ENCODE assay signal across 8 cellular contexts in genomic region chr4:44927361-44928061, GRCh38.
DNase-seq lines count a peak whose midpoint lies in the region; ATAC-seq, FAIRE-seq and TF ChIP-seq lines count a peak whose summit lies in the region.

No MANE protein-coding gene starts in this region.

- no peak overlapping the region for H2AFZ ChIP-seq in Loucy (ENCODE audit: low read length)
- H2AFZ ChIP-seq in HepG2 (ENCODE audit: low read length) = no peak overlapping the region

- no peaks in the 10 kb centered on the region for H3K9me3 ChIP-seq in heart left ventricle
- no peaks in the 10 kb centered on the region for H3K9me3 ChIP-seq in right atrium auricular region
- no peaks in the 10 kb centered on the region for H3K9me3 ChIP-seq in Loucy (ENCODE audit: insufficient read depth, low read depth, low read length)
- H3K9me3 ChIP-seq in HepG2 (ENCODE audit: low read length) = no peaks in the 10 kb centered on the region

- H3K9ac ChIP-seq in Loucy (ENCODE audit: low read depth, low read length, poor library complexity, severe bottlenecking) (no peak overlapping the region), HepG2 (ENCODE audit: insufficient read depth, low read depth, low read length) (no peak overlapping the region)

- FAIRE-seq in HepG2 (lab: Jason Lieb, UNC) = no peak

- ATAC-seq in heart left ventricle (no peak), HepG2 (peak; percentile 57; the same call in 2 of the 3 replicates)

- CTCF ChIA-PET in HepG2 (lab: Yijun Ruan, JAX; ENCODE audit: low intra/inter-chr PET ratio, low total read pairs) = interaction anchor here (0.6 to 1.3 kb wide), 2 partner anchors 514 to 1343 kb away, joined by 3 to 5 read pairs; no protein-coding TSS in a partner anchor

- H3K36me3 ChIP-seq in heart left ventricle (no peaks in the 10 kb centered on the region), right atrium auricular region (no peaks in the 10 kb centered on the region), Loucy (ENCODE audit: insufficient read depth, low read length) (no peaks in the 10 kb centered on the region), HepG2 (replicated peaks in 1 of 2; ENCODE audit: control insufficient read depth in 1 of 2, insufficient read depth in 2 of 2, low read length in 2 of 2) (no peaks in the 10 kb centered on the region)

- H3K79me2 ChIP-seq in Loucy (ENCODE audit: insufficient read depth, low read length) (no peaks in the 10 kb centered on the region), HepG2 (ENCODE audit: insufficient read depth, low read length) (no peaks in the 10 kb centered on the region)

- no peaks in the 10 kb centered on the region for H3F3A ChIP-seq in Loucy (ENCODE audit: low read depth)

- no peak overlapping the region for H3K27ac ChIP-seq in heart left ventricle
- no peak overlapping the region for H3K27ac ChIP-seq in right atrium auricular region
- peak overlapping the region; percentile 39; the same call in 1 of the 2 replicates for H3K27ac ChIP-seq in VCaP
- no peak overlapping the region for H3K27ac ChIP-seq in HepG2 (ENCODE audit: extremely low read length, insufficient read depth, low read length)

- BruUV-seq in HepG2 (replicated peaks; lab: Mats Ljungman, UMichigan) = no TSS peak

- H3K4me1 ChIP-seq in heart left ventricle = peaks cover 0 to 17% (median 0%) of the 10 kb centered on the region in 12 donors
- no peaks in the 10 kb centered on the region for H3K4me1 ChIP-seq in right atrium auricular region
- H3K4me1 ChIP-seq in Loucy (ENCODE audit: insufficient read depth, low read length, poor library complexity, severe bottlenecking) = no peaks in the 10 kb centered on the region
- no peaks in the 10 kb centered on the region for H3K4me1 ChIP-seq in HepG2 (ENCODE audit: insufficient read depth, low read length)

- H3K4me3 ChIP-seq in heart left ventricle = no peak overlapping the region
- H3K4me3 ChIP-seq in right atrium auricular region = no peak overlapping the region
- no peak overlapping the region for H3K4me3 ChIP-seq in Loucy (ENCODE audit: low read length, poor library complexity, severe bottlenecking)
- H3K4me3 ChIP-seq in HepG2 (replicated peaks in 1 of 3; ENCODE audit: insufficient read depth in 1 of 3, low read depth in 2 of 3, low read length in 3 of 3) = no peak overlapping the region

- no peaks in the 10 kb centered on the region for H4K20me1 ChIP-seq in Loucy (ENCODE audit: insufficient read depth, low read length, poor library complexity, severe bottlenecking)
- no peaks in the 10 kb centered on the region for H4K20me1 ChIP-seq in HepG2 (ENCODE audit: insufficient read depth, low read length)

- H3K27me3 ChIP-seq in heart left ventricle (no peaks in the 10 kb centered on the region), right atrium auricular region (no peaks in the 10 kb centered on the region), Loucy (ENCODE audit: insufficient read depth, low read length, poor library complexity, severe bottlenecking) (no peaks in the 10 kb centered on the region), HepG2 (ENCODE audit: control insufficient read depth in 1 of 2, insufficient read depth in 2 of 2, low read length in 2 of 2) (no peaks in the 10 kb centered on the region)

- POLR2A ChIA-PET in HepG2 (lab: Yijun Ruan, JAX) = no interaction called here

- no peak overlapping the region for H3K4me2 ChIP-seq in Loucy (ENCODE audit: low read depth, low read length, poor library complexity, severe bottlenecking)
- no peak overlapping the region for H3K4me2 ChIP-seq in HepG2 (ENCODE audit: low read depth, low read length)

- TF ChIP-seq CTCF in heart left ventricle (IDR thresholded peaks at IDR 0.05) (peak; percentile 26 to 64 (median 48)), right atrium auricular region (IDR thresholded peaks at IDR 0.05) (peak in 1 of 2 donors; percentile 66), Loucy (conservative IDR thresholded peaks at IDR 0.05; ENCODE audit: low read length) (peak; percentile 68), VCaP (conservative IDR thresholded peaks at IDR 0.05) (peak; percentile 99), HepG2 (CRISPR knock-in tag; IDR thresholded peaks at IDR 0.05) (peak; percentile 42)

- DNase-seq in heart left ventricle (no peak), right atrium auricular region (ENCODE audit: low spot score) (no peak), HepG2 (ENCODE audit: low spot score) (peak; percentile 23), hepatic stellate cell (ENCODE audit: low spot score) (no peak), amniotic stem cell (lab: John Stamatoyannopoulos, UW) (no peak)
- DNase-seq in activated CD4-positive, alpha-beta T cell treated with anti-CD3 and anti-CD28 coated beads, Interleukin-2, amount 50 U/mL, for 48 hours = no peak

- TF ChIP-seq RAD21 in HepG2 (CRISPR knock-in tag; IDR thresholded peaks at IDR 0.05) = no peak

- intact Hi-C loops in heart left ventricle (cut with DNase I) (loop anchor here (1.0 to 10.0 kb wide), 13 partner anchors 160 to 1350 kb away; no protein-coding TSS in a partner anchor), HepG2 (cut with micrococcal nuclease; ENCODE audit: unreplicated experiment) (loop anchor here (1.0 to 5.0 kb wide), 3 partner anchors 165 to 815 kb away; no protein-coding TSS in a partner anchor)

- TF ChIP-seq POLR2A in heart left ventricle (IDR thresholded peaks at IDR 0.05) (no peak), HepG2 (IDR thresholded peaks at IDR 0.05; ENCODE audit: insufficient read depth in 1 of 2, low read depth in 2 of 2, low read length in 2 of 2) (no peak)

- TF ChIP-seq EP300 in HepG2 (IDR thresholded peaks at IDR 0.05; ENCODE audit: low read depth in 2 of 2, low read length in 2 of 2) (no peak), HepG2 (CRISPR knock-in tag; IDR thresholded peaks at IDR 0.05; ENCODE audit: borderline replicate concordance) (no peak)

- in situ Hi-C loops in HepG2 (cut with HindIII; ENCODE audit: extremely low pct_ligation_motif_present, low pct_unique_long_range_greater_than_20kb) = no loop called here

- H3K9me2 ChIP-seq in Loucy (replicated peaks; ENCODE audit: low read depth, low read length) = no peaks in the 10 kb centered on the region

- 11 to 18% (median 15%) methylated on average over 2 of the region's 2 CpGs for WGBS in heart left ventricle, 4 donors
- WGBS in HepG2 (ENCODE audit: low lambda C conversion rate) = 0% methylated on average over 2 of the region's 2 CpGs

TF ChIP-seq in HepG2, 621 proteins besides CTCF, POLR2A, EP300 and RAD21 (continues in another document):
- TF ChIP-seq ZNF547 (CRISPR knock-in tag; IDR thresholded peaks at IDR 0.05) (no peak), BCL3 (CRISPR knock-in tag; IDR thresholded peaks at IDR 0.05) (no peak), NCOA2 (CRISPR knock-in tag; IDR thresholded peaks at IDR 0.05) (no peak), STAG1 (CRISPR knock-in tag; IDR thresholded peaks at IDR 0.05) (peak; percentile 64), PREB (CRISPR knock-in tag; IDR thresholded peaks at IDR 0.05) (no peak), TEAD2 (CRISPR knock-in tag; IDR thresholded peaks at IDR 0.05) (no peak), GPN1 (CRISPR knock-in tag; IDR thresholded peaks at IDR 0.05; ENCODE audit: borderline replicate concordance) (no peak), PBX3 (CRISPR knock-in tag; IDR thresholded peaks at IDR 0.05; ENCODE audit: borderline replicate concordance) (no peak), ZNF782 (CRISPR knock-in tag; IDR thresholded peaks at IDR 0.05; ENCODE audit: borderline replicate concordance) (no peak), SMC3 (IDR thresholded peaks at IDR 0.05; ENCODE audit: low read length) (0 out of 2 replicates have a peak, but pooled peaks have one; percentile 15), GABPA (IDR thresholded peaks at IDR 0.05; ENCODE audit: low read depth, low read length) (no peak), GABPA (CRISPR knock-in tag; IDR thresholded peaks at IDR 0.05; ENCODE audit: low read depth) (no peak)
